28 cellular contexts compared by ENCODE assay signal in the genomic region with DNA sequence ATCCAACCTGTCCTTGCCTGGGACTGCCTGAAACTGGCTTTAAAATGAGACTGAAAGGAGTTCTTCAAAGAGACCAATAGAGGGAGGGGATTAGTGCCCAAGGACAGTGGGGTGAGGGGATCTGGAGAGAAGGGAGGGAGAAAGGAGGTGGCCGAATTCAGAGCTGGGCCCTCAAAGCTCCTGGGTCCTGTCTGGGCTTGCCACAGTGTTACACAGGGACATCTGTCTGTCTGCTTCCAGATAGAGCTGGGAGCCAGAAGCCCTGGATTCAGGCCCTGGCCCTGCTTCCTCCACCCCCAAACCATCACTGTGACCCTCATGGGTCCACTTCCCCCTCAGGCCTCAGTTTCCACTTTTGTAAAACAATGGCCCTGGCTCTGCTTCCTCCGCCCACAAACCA. TPM values are rescaled to one million over a fixed set of nuclear protein-coding genes. Genes with fewer than 3 reads are reported as not detected.
"Had no signal": no experiment of that assay in that cellular context is flagged by ENCODE, and none has a peak within 500 bp of the region (broad histone marks: within the 10 kb centered on the region; RNA-seq: fewer than 3 reads in every experiment).

No MANE protein-coding gene starts in this region.

- H3K27me3 ChIP-seq: pancreas had no signal

- FAIRE-seq: colon, kidney, pancreas, small intestine had no signal

- H3K9me3 ChIP-seq: body of pancreas, esophagus squamous epithelium, gastroesophageal sphincter, left lung, neutrophil, pancreas, psoas muscle, stomach, suprapubic skin, uterus had no signal

- ATAC-seq: body of pancreas; gastroesophageal sphincter; left lung; natural killer cell; pancreas; psoas muscle; sciatic nerve; stimulated activated memory B cell treated with anti-CD40 and anti-IgM and Interleukin-4, amounts not matched to agents 10 μg/mL and 1 μg/mL and 100 μg/mL, for 72 hours had no signal

- H3K36me3 ChIP-seq: esophagus squamous epithelium, gastroesophageal sphincter, left lung, neutrophil, pancreas, stomach, suprapubic skin, uterus had no signal

- H3K27ac ChIP-seq: body of pancreas, esophagus squamous epithelium, gastroesophageal sphincter, left lung, neutrophil, pancreas, psoas muscle, stomach, suprapubic skin, uterus had no signal

- DNase-seq: activated CD4-positive, alpha-beta memory T cell treated with anti-CD3 and anti-CD28 coated beads for 36 hours; activated CD4-positive, alpha-beta T cell treated with anti-CD3 and anti-CD28 coated beads for 48 hours; activated CD4-positive, CD25-positive, alpha-beta regulatory T cell; activated naive CD4-positive, alpha-beta T cell treated with anti-CD3 and anti-CD28 coated beads for 36 hours; activated naive CD8-positive, alpha-beta T cell treated with anti-CD3 and anti-CD28 coated beads, Interleukin-2, amount 10 ng/mL, durations not matched to agents 7 days and 5 days; activated T-cell treated with anti-CD3 and anti-CD28 coated beads, Interleukin-2, amount 50 U/mL, for 48 hours; amniotic stem cell; body of pancreas; central memory CD4-positive, alpha-beta T cell; esophagus squamous epithelium; kidney; left lung; midbrain; natural killer cell; pancreas; psoas muscle; small intestine; stimulated activated CD4-positive, alpha-beta T cell treated with anti-CD3 and anti-CD28 coated beads, Interleukin-15, amount 100 ng/mL, for 24 hours; stomach; trophoblast cell; uterus had no signal

- H3K4me3 ChIP-seq: body of pancreas, esophagus squamous epithelium, gastroesophageal sphincter, left lung, pancreas, psoas muscle, stomach, suprapubic skin, uterus had no signal

- H3K4me1 ChIP-seq: pancreas, psoas muscle had no signal

RNA-seq across cellular contexts. Expression of a gene that starts 3.6 kb away (rescaled TPM):
- total RNA-seq: activated CD4-positive, alpha-beta memory T cell treated with anti-CD3 and anti-CD28 coated beads for 36 hours; activated naive CD4-positive, alpha-beta T cell treated with anti-CD3 and anti-CD28 coated beads for 36 hours; activated naive CD8-positive, alpha-beta T cell treated with anti-CD3 and anti-CD28 coated beads, Interleukin-2, amount 10 ng/mL, durations not matched to agents 7 days and 5 days; body of pancreas; dermis microvascular lymphatic vessel endothelial cell; esophagus squamous epithelium; gastroesophageal sphincter; left lung; natural killer cell; pancreas; psoas muscle; stomach had no signal
- polyA plus RNA-seq: pancreas, stomach had no signal
